Comparison of ENCODE assay signal across 20 cellular contexts in the genomic region with DNA sequence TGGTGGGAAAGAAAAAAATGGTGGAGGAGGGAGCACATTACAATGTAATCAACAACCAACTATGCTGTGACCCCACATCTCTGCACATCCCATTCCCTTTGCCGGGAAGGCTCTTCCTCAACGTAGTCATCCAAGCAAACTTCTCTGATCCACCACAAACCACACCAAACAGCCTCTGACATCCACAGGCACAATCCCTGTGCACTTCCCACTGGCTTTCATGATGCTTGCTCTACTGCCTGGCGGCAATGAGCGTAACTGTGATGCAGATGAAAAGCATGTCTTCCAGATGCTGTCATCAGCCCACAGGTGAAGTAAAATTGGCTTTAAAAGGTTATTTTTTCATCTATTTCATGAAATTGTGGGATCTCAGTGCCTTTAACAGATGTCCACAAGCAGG.
A peak's percentile ranks its signal among the peaks of the same experiment; 100 is the strongest.
DNase-seq lines count a peak whose midpoint lies in the region; ATAC-seq and TF ChIP-seq lines count a peak whose summit lies in the region.
"Had no signal": no experiment of that assay in that cellular context is flagged by ENCODE, and none has a peak within 500 bp of the region (broad histone marks: within the 10 kb centered on the region; RNA-seq: fewer than 3 reads in every experiment).

No MANE protein-coding gene starts in this region.

- DNase-seq in SK-N-SH (no peak), amniotic epithelial cell (ENCODE audit: low read depth) (peak; percentile 87), glomerular visceral epithelial cell (ENCODE audit: extremely low spot score) (peak; percentile 69), NCI-H1694 treated with DMSO at 0.1 percent for 48 hours (lab: John Stamatoyannopoulos, UW) (no peak), left ventricle myocardium inferior (no peak), uterus (no peak)
- DNase-seq: activated naive CD8-positive, alpha-beta T cell treated with anti-CD3 and anti-CD28 coated beads for 36 hours; caudate nucleus; Karpas-422; NCI-H1092 treated with DMSO at 0.1 percent for 48 hours; NCI-H2107; NCI-H524; pancreas; right lobe of liver; RPMI8226; stimulated activated naive CD4-positive, alpha-beta T cell; transverse colon had no signal

- intact Hi-C loops in left ventricle myocardium inferior (cut with micrococcal nuclease) (no loop called here), uterus (cut with DNase I; ENCODE audit: low total_unique reads) (no loop called here)

- H3F3A ChIP-seq in SK-N-SH (replicated peaks; ENCODE audit: insufficient read depth) = peaks cover 21% of the 10 kb centered on the region

- no peak for TF ChIP-seq POLR2A in uterus (IDR thresholded peaks at IDR 0.05)

- no peaks in the 10 kb centered on the region for H3K9me2 ChIP-seq in SK-N-SH

- no peak overlapping the region for H2AFZ ChIP-seq in SK-N-SH (ENCODE audit: low read depth)

- H3K9ac ChIP-seq in SK-N-SH = no peak overlapping the region

- no peak for TF ChIP-seq CTCF in SK-N-SH (IDR thresholded peaks at IDR 0.05)
- TF ChIP-seq CTCF in left ventricle myocardium inferior (IDR thresholded peaks at IDR 0.05; ENCODE audit: borderline replicate concordance) = no peak
- no peak for TF ChIP-seq CTCF in uterus (IDR thresholded peaks at IDR 0.05)

- H3K27me3 ChIP-seq in SK-N-SH (ENCODE audit: insufficient read depth) = no peaks in the 10 kb centered on the region
- H3K27me3 ChIP-seq in left ventricle myocardium inferior (ENCODE audit: low read depth) = no peaks in the 10 kb centered on the region
- no peaks in the 10 kb centered on the region for H3K27me3 ChIP-seq in uterus
- H3K27me3 ChIP-seq: pancreas, right lobe of liver, transverse colon had no signal

- no peaks in the 10 kb centered on the region for H3K36me3 ChIP-seq in SK-N-SH (replicated peaks in 1 of 2; ENCODE audit: control insufficient read depth in 1 of 2, insufficient read depth in 2 of 2, low read length in 1 of 2)
- no peaks in the 10 kb centered on the region for H3K36me3 ChIP-seq in left ventricle myocardium inferior
- H3K36me3 ChIP-seq in uterus = no peaks in the 10 kb centered on the region
- H3K36me3 ChIP-seq: pancreas, right lobe of liver, transverse colon had no signal

- CTCF ChIA-PET in SK-N-SH (lab: Yijun Ruan, JAX) = interaction anchor here (1.8 to 4.0 kb wide), 3 partner anchors 14 to 718 kb away, joined by 6 to 22 read pairs (median 7); a partner anchor contains a TSS

- H3K9me3 ChIP-seq in SK-N-SH (no peaks in the 10 kb centered on the region), left ventricle myocardium inferior (replicated peaks) (no peaks in the 10 kb centered on the region), uterus (no peaks in the 10 kb centered on the region)
- H3K9me3 ChIP-seq: pancreas, right lobe of liver, transverse colon had no signal

- POLR2A ChIA-PET in SK-N-SH (lab: Yijun Ruan, JAX) = no interaction called here

- H3K4me3 ChIP-seq in SK-N-SH (ENCODE audit: low read depth in 2 of 2, low read length in 1 of 2) (no peak overlapping the region), left ventricle myocardium inferior (no peak overlapping the region), uterus (no peak overlapping the region)
- H3K4me3 ChIP-seq: pancreas, right lobe of liver, transverse colon had no signal

- H3K79me2 ChIP-seq in SK-N-SH (ENCODE audit: insufficient read depth) = no peaks in the 10 kb centered on the region

- 0 out of 4 replicates have a peak, but pooled peaks of 1 of the 2 experiments have one; percentile 46 for TF ChIP-seq EP300 in SK-N-SH (IDR thresholded peaks at IDR 0.05; ENCODE audit: borderline replicate concordance in 1 of 2, low read depth in 1 of 2, low read length in 1 of 2)

- H3K4me2 ChIP-seq in SK-N-SH = no peak overlapping the region

- no peak for ATAC-seq in SK-N-SH treated with all-trans-retinoic acid at 6 μM for 48 hours
- ATAC-seq in GM18858 (IDR thresholded peaks at IDR 0.05; ENCODE audit: unreplicated experiment) = no peak
- ATAC-seq: right lobe of liver had no signal

- no peak for TF ChIP-seq RAD21 in SK-N-SH (IDR thresholded peaks at IDR 0.05; ENCODE audit: low read length)

- no peaks in the 10 kb centered on the region for H4K20me1 ChIP-seq in SK-N-SH (ENCODE audit: insufficient read depth)

- peaks cover 29 to 83% of the 10 kb centered on the region in 2 experiments for H3K4me1 ChIP-seq in SK-N-SH (ENCODE audit: control insufficient read depth in 1 of 2, insufficient read depth in 2 of 2, low read depth in 1 of 2, low read length in 1 of 2)
- H3K4me1 ChIP-seq in left ventricle myocardium inferior = peaks cover 28% of the 10 kb centered on the region
- H3K4me1 ChIP-seq in uterus = no peaks in the 10 kb centered on the region
- H3K4me1 ChIP-seq: pancreas had no signal

- 62% methylated on average over 4 of the region's 4 CpGs for WGBS in SK-N-SH (ENCODE audit: low lambda C conversion rate)

- H3K27ac ChIP-seq in SK-N-SH (ENCODE audit: low read depth in 2 of 2, low read length in 1 of 2) (peak overlapping the region; percentile 96 to 100), left ventricle myocardium inferior (replicated peaks) (no peak overlapping the region), uterus (no peak overlapping the region)
- H3K27ac ChIP-seq: 22Rv1, pancreas, right lobe of liver, transverse colon had no signal

TF ChIP-seq in SK-N-SH, 30 proteins besides CTCF, POLR2A, EP300 and RAD21 (continues in another document):
- peak; percentile 84 for TF ChIP-seq TCF12 (IDR thresholded peaks at IDR 0.05)
- TF ChIP-seq NFIC (IDR thresholded peaks at IDR 0.05; ENCODE audit: borderline replicate concordance) = peak; percentile 40; the same call in 1 of the 2 replicates
- TF ChIP-seq CHD2 (IDR thresholded peaks at IDR 0.05; ENCODE audit: low read length, partially characterized antibody) = no peak
- peak; percentile 28; the same call in 1 of the 2 replicates for TF ChIP-seq FOXM1 (IDR thresholded peaks at IDR 0.05; ENCODE audit: low read depth)
- TF ChIP-seq FOSL2 (IDR thresholded peaks at IDR 0.05; ENCODE audit: borderline replicate concordance, low read depth) = peak; percentile 37; the same call in 1 of the 2 replicates
- TF ChIP-seq MEF2A (IDR thresholded peaks at IDR 0.05; ENCODE audit: borderline replicate concordance, low read depth) = no peak
- TF ChIP-seq, protein P1, sequence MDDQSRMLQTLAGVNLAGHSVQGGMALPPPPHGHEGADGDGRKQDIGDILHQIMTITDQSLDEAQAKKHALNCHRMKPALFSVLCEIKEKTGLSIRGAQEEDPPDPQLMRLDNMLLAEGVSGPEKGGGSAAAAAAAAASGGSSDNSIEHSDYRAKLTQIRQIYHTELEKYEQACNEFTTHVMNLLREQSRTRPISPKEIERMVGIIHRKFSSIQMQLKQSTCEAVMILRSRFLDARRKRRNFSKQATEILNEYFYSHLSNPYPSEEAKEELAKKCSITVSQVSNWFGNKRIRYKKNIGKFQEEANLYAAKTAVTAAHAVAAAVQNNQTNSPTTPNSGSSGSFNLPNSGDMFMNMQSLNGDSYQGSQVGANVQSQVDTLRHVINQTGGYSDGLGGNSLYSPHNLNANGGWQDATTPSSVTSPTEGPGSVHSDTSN (IDR thresholded peaks at IDR 0.05) = peak; percentile 39; the same call in 1 of the 2 replicates
- TF ChIP-seq TEAD4 (IDR thresholded peaks at IDR 0.05; ENCODE audit: borderline replicate concordance, insufficient read depth) = peak; percentile 7; the same call in 1 of the 2 replicates
- TF ChIP-seq, protein P2, sequence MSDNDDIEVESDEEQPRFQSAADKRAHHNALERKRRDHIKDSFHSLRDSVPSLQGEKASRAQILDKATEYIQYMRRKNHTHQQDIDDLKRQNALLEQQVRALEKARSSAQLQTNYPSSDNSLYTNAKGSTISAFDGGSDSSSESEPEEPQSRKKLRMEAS (IDR thresholded peaks at IDR 0.05; ENCODE audit: low read depth) = peak; percentile 75
- TF ChIP-seq JUND (IDR thresholded peaks at IDR 0.05) = no peak

TF ChIP-seq in SK-N-SH treated with all-trans-retinoic acid at 6 μM for 48 hours, 23 proteins besides CTCF, POLR2A, EP300 and RAD21:
- no peak for TF ChIP-seq ZNF70 (CRISPR knock-in tag; IDR thresholded peaks at IDR 0.05)
- TF ChIP-seq ARNTL (CRISPR knock-in tag; IDR thresholded peaks at IDR 0.05; ENCODE audit: borderline replicate concordance, low read depth) = no peak
- TF ChIP-seq PPARA (CRISPR knock-in tag; IDR thresholded peaks at IDR 0.05; ENCODE audit: borderline replicate concordance) = no peak
- TF ChIP-seq ZC3H10 (CRISPR knock-in tag; IDR thresholded peaks at IDR 0.05) = no peak
- TF ChIP-seq OSR1 (CRISPR knock-in tag; IDR thresholded peaks at IDR 0.05) = no peak
- no peak for TF ChIP-seq TCF4 (CRISPR knock-in tag; IDR thresholded peaks at IDR 0.05; ENCODE audit: borderline replicate concordance)
- TF ChIP-seq, protein P3, sequence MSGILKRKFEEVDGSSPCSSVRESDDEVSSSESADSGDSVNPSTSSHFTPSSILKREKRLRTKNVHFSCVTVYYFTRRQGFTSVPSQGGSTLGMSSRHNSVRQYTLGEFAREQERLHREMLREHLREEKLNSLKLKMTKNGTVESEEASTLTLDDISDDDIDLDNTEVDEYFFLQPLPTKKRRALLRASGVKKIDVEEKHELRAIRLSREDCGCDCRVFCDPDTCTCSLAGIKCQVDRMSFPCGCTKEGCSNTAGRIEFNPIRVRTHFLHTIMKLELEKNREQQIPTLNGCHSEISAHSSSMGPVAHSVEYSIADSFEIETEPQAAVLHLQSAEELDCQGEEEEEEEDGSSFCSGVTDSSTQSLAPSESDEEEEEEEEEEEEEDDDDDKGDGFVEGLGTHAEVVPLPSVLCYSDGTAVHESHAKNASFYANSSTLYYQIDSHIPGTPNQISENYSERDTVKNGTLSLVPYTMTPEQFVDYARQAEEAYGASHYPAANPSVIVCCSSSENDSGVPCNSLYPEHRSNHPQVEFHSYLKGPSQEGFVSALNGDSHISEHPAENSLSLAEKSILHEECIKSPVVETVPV (CRISPR knock-in tag; IDR thresholded peaks at IDR 0.05) = no peak
- TF ChIP-seq ZFP30 (CRISPR knock-in tag; IDR thresholded peaks at IDR 0.05) = no peak
- TF ChIP-seq RARB (CRISPR knock-in tag; IDR thresholded peaks at IDR 0.05) = no peak
- no peak for TF ChIP-seq SNAI2 (CRISPR knock-in tag; IDR thresholded peaks at IDR 0.05)

Comparison
In these comparisons a context has a peak if more than half of its experiments do, and no peak if none do; other contexts are left out.
1. DNase-seq: peak in amniotic epithelial cell (single experiment) and glomerular visceral epithelial cell (single experiment); none in SK-N-SH (single experiment), NCI-H1694 treated with DMSO at 0.1 percent for 48 hours (single experiment), left ventricle myocardium inferior (single experiment) and uterus (0 of 2).
2. H3K27ac ChIP-seq: peak in SK-N-SH (2 of 2); none in left ventricle myocardium inferior (single experiment) and uterus (0 of 2).